In the genomic region with DNA sequence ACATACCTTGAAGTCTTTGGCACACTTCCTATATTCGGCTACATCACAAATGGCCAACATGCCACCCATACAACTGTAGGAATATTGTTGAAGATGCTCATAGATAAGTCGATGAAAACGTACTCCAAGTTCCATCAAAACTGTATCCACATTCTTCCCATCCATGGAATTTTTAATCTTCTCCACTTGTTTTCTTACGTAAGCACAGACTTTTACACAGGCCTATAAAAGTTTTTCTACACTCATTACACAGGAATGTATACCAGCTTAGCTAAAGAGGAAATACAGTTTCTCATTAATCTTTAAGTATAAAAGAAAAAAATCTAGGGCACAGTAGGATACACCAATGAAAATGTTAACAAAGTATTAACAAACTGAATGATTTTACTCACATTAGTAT, we compare ENCODE assay signal across 19 cellular contexts. TPM values are rescaled to one million over a fixed set of nuclear protein-coding genes. Genes with fewer than 3 reads are reported as not detected.
DNase-seq lines count a peak whose midpoint lies in the region; FAIRE-seq and TF ChIP-seq lines count a peak whose summit lies in the region.
"Had no signal": no experiment of that assay in that cellular context is flagged by ENCODE, and none has a peak within 500 bp of the region (broad histone marks: within the 10 kb centered on the region; RNA-seq: fewer than 3 reads in every experiment).

No MANE protein-coding gene starts in this region.

- no peaks in the 10 kb centered on the region for H3K27me3 ChIP-seq in SJSA1 (replicated peaks)
- H3K27me3 ChIP-seq: cardiac muscle cell, transverse colon had no signal

- no peak for TF ChIP-seq CTCF in fibroblast of mammary gland (conservative IDR thresholded peaks at IDR 0.05; ENCODE audit: control insufficient read depth, insufficient read depth, low read depth, low read length)

- no peak overlapping the region for H3K4me3 ChIP-seq in SJSA1
- H3K4me3 ChIP-seq in fibroblast of mammary gland (ENCODE audit: control insufficient read depth, low read depth, low read length): no peak overlapping the region
- H3K4me3 ChIP-seq: cardiac muscle cell, lower lobe of right lung, PC-9, transverse colon had no signal

- FAIRE-seq in urothelium cell line (lab: Jason Lieb, UNC): peak; percentile 27

- H3K4me1 ChIP-seq in SJSA1 (replicated peaks): peaks cover 9% of the 10 kb centered on the region
- H3K4me1 ChIP-seq: Caco-2, lower lobe of right lung, transverse colon had no signal

- no peaks in the 10 kb centered on the region for H3K9me3 ChIP-seq in SJSA1 (replicated peaks)
- H3K9me3 ChIP-seq: Caco-2, lower lobe of right lung, transverse colon had no signal

- peak overlapping the region; percentile 41; the same call in 1 of the 2 replicates for H3K27ac ChIP-seq in SJSA1
- H3K27ac ChIP-seq: cardiac muscle cell, lower lobe of right lung, PC-9, transverse colon had no signal

- DNase-seq in GM04503 (ENCODE audit: low read depth): peak; percentile 34
- DNase-seq in SJSA1 (ENCODE audit: low read depth in 1 of 2, low spot score in 2 of 2): peak in 1 of 2 experiments; percentile 21
- DNase-seq in fibroblast of mammary gland (ENCODE audit: low read depth): peak; percentile 25
- no peak for DNase-seq in urothelium cell line (ENCODE audit: low spot score)
- no peak for DNase-seq in SK-N-DZ (ENCODE audit: low spot score)
- no peak for DNase-seq in hippocampal formation (lab: John Stamatoyannopoulos, UW)
- no peak for DNase-seq in islet precursor cell
- DNase-seq: activated B cell treated with CpG ODN at 0.5 μM for 24 hours; activated CD8-positive, alpha-beta memory T cell treated with anti-CD3 and anti-CD28 coated beads, Interleukin-2, amount 10 ng/mL, durations not matched to agents 7 days and 5 days; activated naive CD4-positive, alpha-beta T cell; Caco-2; H9; lower lobe of right lung; NCI-H2029; NCI-H526 treated with DMSO at 0.1 percent for 48 hours; retina; transverse colon had no signal

- peaks cover 49% of the 10 kb centered on the region for H3K36me3 ChIP-seq in SJSA1

RNA-seq across cellular contexts. Expression of a gene that starts 59.1 kb away (rescaled TPM):
- 58.0 and 75.9 TPM in 2 replicates for total RNA-seq in SJSA1 (2014; rRNA removed; shearing (Covaris generic))
- polyA plus RNA-seq in SK-N-DZ (2014; cell fraction: cytosol; rRNA removed): 36.4 and 42.3 TPM in 2 replicates
- 22.3 and 27.7 TPM in 2 replicates for polyA plus RNA-seq in SK-N-DZ (2014; cell fraction: nucleus; rRNA removed)

RNA-seq across cellular contexts. Expression of a gene that starts 59.2 kb away (rescaled TPM):
- 24.3 and 31.6 TPM in 2 replicates for total RNA-seq in SJSA1 (2014; rRNA removed; shearing (Covaris generic))
- 16.8 and 26.8 TPM in 2 replicates for polyA plus RNA-seq in SK-N-DZ (2014; cell fraction: cytosol; rRNA removed)
- 9.9 and 15.2 TPM in 2 replicates for polyA plus RNA-seq in SK-N-DZ (2014; cell fraction: nucleus; rRNA removed)

Comparison
In these comparisons a context has a peak if more than half of its experiments do, and no peak if none do; other contexts are left out.
1. DNase-seq: peak in GM04503 (single experiment) and fibroblast of mammary gland (single experiment); none in urothelium cell line (single experiment), SK-N-DZ (single experiment), hippocampal formation (0 of 2) and islet precursor cell (single experiment).